ENCODE assay signal across 26 cellular contexts in the genomic region with DNA sequence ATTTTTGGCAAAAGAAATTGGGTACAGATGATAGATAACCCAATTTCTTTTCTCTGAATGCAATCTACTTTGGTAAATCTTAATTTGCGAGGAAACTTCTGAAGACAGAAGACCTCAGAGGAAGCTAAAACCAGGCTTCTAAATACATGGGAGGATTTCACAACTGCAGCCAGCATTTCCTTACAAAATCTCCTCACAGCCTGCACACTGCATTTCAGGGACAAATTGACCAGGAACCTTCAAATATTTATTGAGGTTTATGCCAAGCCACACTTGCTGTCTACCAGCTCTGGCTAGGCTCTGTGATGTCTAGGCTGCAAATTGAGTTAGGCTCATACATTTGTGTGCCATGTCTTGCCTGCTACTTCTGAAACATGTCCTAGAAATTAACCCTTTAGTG.
A peak's percentile ranks its signal among the peaks of the same experiment; 100 is the strongest.
DNase-seq lines count a peak whose midpoint lies in the region; TF ChIP-seq lines count a peak whose summit lies in the region.
"Had no signal": no experiment of that assay in that cellular context is flagged by ENCODE, and none has a peak within 500 bp of the region (broad histone marks: within the 10 kb centered on the region; RNA-seq: fewer than 3 reads in every experiment).

No MANE protein-coding gene starts in this region.

- H3K4me1 ChIP-seq in spleen, result peaks cover 0 to 12% (median 0%) of the 10 kb centered on the region in 6 donors
- H3K4me1 ChIP-seq: adrenal gland, foreskin keratinocyte, pancreas had no signal

- H3K4me3 ChIP-seq in foreskin fibroblast (ENCODE audit: low read depth in 1 of 2, low read length in 2 of 2) (no peak overlapping the region), spleen (no peak overlapping the region)
- H3K4me3 ChIP-seq: adrenal gland, pancreas, tibial artery had no signal

- no peaks in the 10 kb centered on the region for H3K27me3 Mint-ChIP-seq in CD14-positive monocyte (ENCODE audit: low read depth in 3 of 3)
- H3K27me3 Mint-ChIP-seq: activated CD4-positive, alpha-beta T cell treated with anti-CD3 and anti-CD28 coated beads, Interleukin-2, amount 10 ng/mL, durations not matched to agents 24 days and 14 days had no signal

- intact Hi-C loops in CD14-positive monocyte (cut with micrococcal nuclease), result no loop called here
- intact Hi-C loops in spleen (cut with DNase I; ENCODE audit: low total_unique reads), result no loop called here

- H3K4me1 Mint-ChIP-seq in CD14-positive monocyte, result peaks cover 27% of the 10 kb centered on the region
- H3K4me1 Mint-ChIP-seq: activated CD4-positive, alpha-beta T cell treated with anti-CD3 and anti-CD28 coated beads, Interleukin-2, amount 10 ng/mL, durations not matched to agents 24 days and 14 days; H9 had no signal

- H3K27me3 ChIP-seq in spleen (replicated peaks in 1 of 7), result no peaks in the 10 kb centered on the region
- H3K27me3 ChIP-seq: adrenal gland, foreskin keratinocyte, pancreas, tibial artery had no signal

- 48 to 82% (median 63%) methylated on average over 1 of the region's 1 CpG for WGBS in spleen, 5 donors

- no peak overlapping the region for H3K4me3 Mint-ChIP-seq in CD14-positive monocyte
- H3K4me3 Mint-ChIP-seq: activated CD4-positive, alpha-beta T cell treated with anti-CD3 and anti-CD28 coated beads, Interleukin-2, amount 10 ng/mL, durations not matched to agents 24 days and 14 days; activated T-cell treated with anti-CD3 and anti-CD28 coated beads, Interleukin-2, amount 50 U/mL, for 4 hours; dendritic cell treated with granulocyte-macrophage colony-stimulating factor and Interleukin-4, amounts not matched to agents 40 ng/mL and 50 ng/mL, for 4 days; H9; natural killer cell; stimulated activated naive CD8-positive, alpha-beta T cell treated with anti-CD3 and anti-CD28 coated beads, Interleukin-15, Interleukin-2, amounts not matched to agents 100 ng/mL and 50 ng/mL, for 24 hours; T-helper 2 cell treated with Interferon-gamma antibody and Interleukin-4, amounts not matched to agents 5 μg/mL and 100 μg/mL, for 36 hours had no signal

- TF ChIP-seq CTCF in CD14-positive monocyte (IDR thresholded peaks at IDR 0.05) (no peak), foreskin fibroblast (IDR thresholded peaks at IDR 0.05; ENCODE audit: low read depth, low read length) (no peak), spleen (IDR thresholded peaks at IDR 0.05 in 8 of 11, conservative IDR thresholded peaks at IDR 0.05 in 3 of 11) (no peak)

- DNase-seq in AG08396 (ENCODE audit: low spot score), result peak; percentile 13
- DNase-seq in CD14-positive monocyte (ENCODE audit: low spot score), result no peak
- peak; percentile 68 for DNase-seq in amniotic epithelial cell (ENCODE audit: low read depth)
- peak; percentile 18 to 44 for DNase-seq in foreskin fibroblast
- no peak for DNase-seq in spleen
- DNase-seq in NCI-H2227 treated with DMSO at 0.1 percent for 48 hours (lab: John Stamatoyannopoulos, UW), result no peak
- no peak for DNase-seq in NCI-H82 (lab: John Stamatoyannopoulos, UW)
- DNase-seq in ureter (ENCODE audit: low spot score), result no peak
- DNase-seq: activated CD4-positive, alpha-beta T cell treated with anti-CD3 and anti-CD28 coated beads, Interleukin-2, amount 10 ng/mL, durations not matched to agents 24 days and 14 days; activated T-cell treated with anti-CD3 and anti-CD28 coated beads, Interleukin-2, amount 50 U/mL, for 4 hours; DMS53; foreskin keratinocyte; GDM1; H9; natural killer cell; NCI-H1092; NCI-H187 treated with DMSO at 0.1 percent for 48 hours; NCI-H69; pancreas; tibial artery had no signal

- H3K36me3 Mint-ChIP-seq in CD14-positive monocyte, result peaks cover 0 to 4% of the 10 kb centered on the region in 2 donors
- H3K36me3 Mint-ChIP-seq: natural killer cell had no signal

- peak overlapping the region in 6 of 7 donors; percentile 25 to 68 (median 54) for H3K27ac Mint-ChIP-seq in CD14-positive monocyte
- H3K27ac Mint-ChIP-seq: activated CD4-positive, alpha-beta T cell treated with anti-CD3 and anti-CD28 coated beads, Interleukin-2, amount 10 ng/mL, durations not matched to agents 24 days and 14 days; dendritic cell treated with granulocyte-macrophage colony-stimulating factor and Interleukin-4, amounts not matched to agents 40 ng/mL and 50 ng/mL, for 4 days; H9; natural killer cell; stimulated activated naive CD8-positive, alpha-beta T cell treated with anti-CD3 and anti-CD28 coated beads, Interleukin-15, Interleukin-2, amounts not matched to agents 100 ng/mL and 50 ng/mL, for 24 hours; T-helper 2 cell treated with Interferon-gamma antibody and Interleukin-4, amounts not matched to agents 5 μg/mL and 100 μg/mL, for 36 hours had no signal

- H3K27ac ChIP-seq in spleen, result no peak overlapping the region
- H3K27ac ChIP-seq: adrenal gland, foreskin keratinocyte, KMS-11, pancreas, tibial artery, VCaP had no signal

- peaks cover 0 to 2% (median 0%) of the 10 kb centered on the region in 7 donors for H3K9me3 Mint-ChIP-seq in CD14-positive monocyte
- H3K9me3 Mint-ChIP-seq: activated CD4-positive, alpha-beta T cell treated with anti-CD3 and anti-CD28 coated beads, Interleukin-2, amount 10 ng/mL, durations not matched to agents 24 days and 14 days; activated T-cell treated with anti-CD3 and anti-CD28 coated beads, Interleukin-2, amount 50 U/mL, for 4 hours; dendritic cell treated with granulocyte-macrophage colony-stimulating factor and Interleukin-4, amounts not matched to agents 40 ng/mL and 50 ng/mL, for 4 days; H9; natural killer cell; stimulated activated naive CD8-positive, alpha-beta T cell treated with anti-CD3 and anti-CD28 coated beads, Interleukin-15, Interleukin-2, amounts not matched to agents 100 ng/mL and 50 ng/mL, for 24 hours; T-helper 2 cell treated with Interferon-gamma antibody and Interleukin-4, amounts not matched to agents 5 μg/mL and 100 μg/mL, for 36 hours had no signal

- no peaks in the 10 kb centered on the region for H3K9me3 ChIP-seq in spleen
- H3K9me3 ChIP-seq: adrenal gland, pancreas, tibial artery had no signal

- no peak for TF ChIP-seq POLR2A in spleen (IDR thresholded peaks at IDR 0.05)

- H3K36me3 ChIP-seq in spleen, result no peaks in the 10 kb centered on the region
- H3K36me3 ChIP-seq: adrenal gland, pancreas, tibial artery had no signal

Comparison
In these comparisons a context has a peak if more than half of its experiments do, and no peak if none do; other contexts are left out.
1. DNase-seq: peak in AG08396 (single experiment), amniotic epithelial cell (single experiment) and foreskin fibroblast (2 of 2); none in CD14-positive monocyte (single experiment), spleen (single experiment), NCI-H2227 treated with DMSO at 0.1 percent for 48 hours (single experiment), NCI-H82 (single experiment) and ureter (single experiment).